ENCODE assay signal across 23 cellular contexts in the genomic region with DNA sequence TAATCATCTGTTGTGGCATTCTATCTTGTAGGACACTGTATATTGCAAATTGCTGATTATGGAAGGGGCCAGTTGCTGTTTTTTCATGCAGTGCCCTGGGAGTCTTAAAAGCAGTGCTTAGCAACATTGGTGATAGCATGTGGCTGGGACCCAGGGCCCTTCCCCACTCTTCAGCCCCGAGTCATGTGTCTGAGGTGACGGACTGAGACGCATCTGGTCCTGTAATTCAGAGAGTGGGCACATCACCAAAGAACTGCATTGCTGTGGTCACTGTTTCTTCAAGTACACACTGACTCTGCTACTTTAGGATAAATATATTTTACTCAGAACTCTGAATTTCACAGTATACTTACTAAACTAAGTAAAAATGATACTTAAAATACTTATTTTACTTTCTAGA.
DNase-seq lines count a peak whose midpoint lies in the region; ATAC-seq and TF ChIP-seq lines count a peak whose summit lies in the region.
"Had no signal": no experiment of that assay in that cellular context is flagged by ENCODE, and none has a peak within 500 bp of the region (broad histone marks: within the 10 kb centered on the region; RNA-seq: fewer than 3 reads in every experiment).

No MANE protein-coding gene starts in this region.

- peak overlapping the region in 6 of 9 donors; percentile 41 to 95 (median 87) for H3K27ac Mint-ChIP-seq in naive thymus-derived CD4-positive, alpha-beta T cell
- H3K27ac Mint-ChIP-seq: activated T-cell treated with anti-CD3 and anti-CD28 coated beads, Interleukin-2, amount 50 U/mL, for 24 hours; B cell; nephron had no signal

- H3K4me3 Mint-ChIP-seq in naive thymus-derived CD4-positive, alpha-beta T cell: no peak overlapping the region
- H3K4me3 Mint-ChIP-seq: activated T-cell treated with anti-CD3 and anti-CD28 coated beads, Interleukin-2, amount 50 U/mL, for 24 hours; B cell; nephron had no signal

- H3K36me3 ChIP-seq in heart left ventricle (peaks cover 0 to 68% (median 64%) of the 10 kb centered on the region in 9 donors), right atrium auricular region (peaks cover 50% of the 10 kb centered on the region), brain microvascular endothelial cell (replicated peaks) (peaks cover 29% of the 10 kb centered on the region)
- peaks cover 10 to 57% (median 22%) of the 10 kb centered on the region in 3 experiments for H3K36me3 ChIP-seq in naive thymus-derived CD4-positive, alpha-beta T cell (ENCODE audit: control insufficient read depth in 2 of 3, insufficient read depth in 3 of 3, low read length in 3 of 3)
- H3K36me3 ChIP-seq: ovary had no signal

- H3K36me3 Mint-ChIP-seq in naive thymus-derived CD4-positive, alpha-beta T cell: peaks cover 36 to 94% (median 86%) of the 10 kb centered on the region in 5 donors

- in situ Hi-C loops in brain microvascular endothelial cell (cut with HindIII; ENCODE audit: low pct_ligation_motif_present, low sequenced_read_pairs): no loop called here

- H3K27ac ChIP-seq in heart left ventricle (peak overlapping the region in 3 of 12 donors; percentile 0 to 17 (median 4)), right atrium auricular region (no peak overlapping the region), brain microvascular endothelial cell (no peak overlapping the region)
- H3K27ac ChIP-seq in naive thymus-derived CD4-positive, alpha-beta T cell (ENCODE audit: low read depth, low read length): no peak overlapping the region
- H3K27ac ChIP-seq: left lung, ovary, Peyer's patch, upper lobe of left lung had no signal

- intact Hi-C loops in heart left ventricle (cut with DNase I): loop anchor here in 1 of 10 donors (5.0 kb wide), 1 partner anchor 62 kb away; the partner anchor contains the start of gene SNRK
- intact Hi-C loops in naive thymus-derived CD4-positive, alpha-beta T cell (cut with micrococcal nuclease): loop anchor here in 1 of 2 donors (5.0 kb wide), 1 partner anchor 167 kb away; no protein-coding TSS in a partner anchor

- ATAC-seq in heart left ventricle (peak; percentile 36 to 57 (median 38)), HG03045 (IDR thresholded peaks at IDR 0.05; ENCODE audit: unreplicated experiment) (no peak)
- ATAC-seq in naive thymus-derived CD4-positive, alpha-beta T cell: no peak
- ATAC-seq: left lung had no signal

- H3K27me3 ChIP-seq in heart left ventricle (no peaks in the 10 kb centered on the region), right atrium auricular region (no peaks in the 10 kb centered on the region), brain microvascular endothelial cell (replicated peaks) (no peaks in the 10 kb centered on the region)
- H3K27me3 ChIP-seq in naive thymus-derived CD4-positive, alpha-beta T cell (ENCODE audit: control insufficient read depth in 2 of 2, insufficient read depth in 2 of 2, low read length in 2 of 2): no peaks in the 10 kb centered on the region
- H3K27me3 ChIP-seq: left lung, ovary, Peyer's patch, upper lobe of left lung had no signal

- no peaks in the 10 kb centered on the region for H3K27me3 Mint-ChIP-seq in naive thymus-derived CD4-positive, alpha-beta T cell
- H3K27me3 Mint-ChIP-seq: activated T-cell treated with anti-CD3 and anti-CD28 coated beads, Interleukin-2, amount 50 U/mL, for 24 hours; B cell had no signal

- TF ChIP-seq CTCF in heart left ventricle (IDR thresholded peaks at IDR 0.05): no peak
- no peak for TF ChIP-seq CTCF in right atrium auricular region (IDR thresholded peaks at IDR 0.05)
- TF ChIP-seq CTCF in brain microvascular endothelial cell (IDR thresholded peaks at IDR 0.05; ENCODE audit: low read depth, low read length, missing control alignments): no peak

- WGBS in heart left ventricle, 4 donors: 35 to 68% (median 52%) methylated on average over 3 of the region's 3 CpGs

- POLR2A ChIA-PET in naive thymus-derived CD4-positive, alpha-beta T cell (lab: Charles Lee): interaction anchor here (1.5 kb wide), 1 partner anchor 51 kb away, joined by 3 read pairs; no protein-coding TSS in a partner anchor

- H3K9me3 ChIP-seq in heart left ventricle (peaks cover 0 to 34% (median 18%) of the 10 kb centered on the region in 12 donors), right atrium auricular region (peaks cover 0 to 23% of the 10 kb centered on the region in 2 donors)
- peaks cover 0 to 37% (median 9%) of the 10 kb centered on the region in 3 experiments for H3K9me3 ChIP-seq in naive thymus-derived CD4-positive, alpha-beta T cell (ENCODE audit: control insufficient read depth in 2 of 3, low read length in 3 of 3)
- H3K9me3 ChIP-seq: ovary had no signal

- H3K4me3 ChIP-seq in heart left ventricle: no peak overlapping the region
- no peak overlapping the region for H3K4me3 ChIP-seq in right atrium auricular region
- no peak overlapping the region for H3K4me3 ChIP-seq in brain microvascular endothelial cell (ENCODE audit: low read depth, low read length)
- H3K4me3 ChIP-seq in naive thymus-derived CD4-positive, alpha-beta T cell (ENCODE audit: low read length): no peak overlapping the region
- H3K4me3 ChIP-seq: left lung, ovary, Peyer's patch, upper lobe of left lung had no signal

- DNase-seq in heart left ventricle: no peak
- DNase-seq in right atrium auricular region (ENCODE audit: low spot score): no peak
- peak; percentile 81 for DNase-seq in LHCN-M2 (ENCODE audit: low read depth)
- peak; percentile 9 for DNase-seq in brain microvascular endothelial cell
- no peak for DNase-seq in naive thymus-derived CD4-positive, alpha-beta T cell
- DNase-seq in NCI-H187 (lab: John Stamatoyannopoulos, UW): no peak
- no peak for DNase-seq in NCI-H1105 (lab: John Stamatoyannopoulos, UW)
- DNase-seq: activated T-cell treated with anti-CD3 and anti-CD28 coated beads, Interleukin-2, amount 50 U/mL, for 24 hours; effector CD4-positive, alpha-beta T cell; foreskin melanocyte; left lung; NCI-H1092; NCI-H1930; NCI-H526; ovary; Peyer's patch; retina; stimulated activated CD4-positive, alpha-beta T cell treated with anti-CD3 and anti-CD28 coated beads, Interleukin-2, amount 100 ng/mL, for 24 hours; T-helper 1 cell; upper lobe of left lung had no signal

- TF ChIP-seq POLR2A in heart left ventricle (IDR thresholded peaks at IDR 0.05): no peak

- CTCF ChIA-PET in naive thymus-derived CD4-positive, alpha-beta T cell (lab: Charles Lee): interaction anchor here (0.6 kb wide), 1 partner anchor 41 kb away, joined by 3 read pairs; no protein-coding TSS in a partner anchor

- H3K4me1 ChIP-seq in heart left ventricle (peaks cover 0 to 27% (median 14%) of the 10 kb centered on the region in 12 donors), right atrium auricular region (peaks cover 0 to 10% of the 10 kb centered on the region in 2 donors)
- peaks cover 47 to 49% of the 10 kb centered on the region in 2 donors for H3K4me1 ChIP-seq in naive thymus-derived CD4-positive, alpha-beta T cell (ENCODE audit: control insufficient read depth in 2 of 2, insufficient read depth in 2 of 2, low read length in 2 of 2)
- H3K4me1 ChIP-seq: left lung, Peyer's patch had no signal

- peaks cover 18 to 54% (median 33%) of the 10 kb centered on the region in 11 donors for H3K9me3 Mint-ChIP-seq in naive thymus-derived CD4-positive, alpha-beta T cell

- H3K4me1 Mint-ChIP-seq in naive thymus-derived CD4-positive, alpha-beta T cell: peaks cover 29 to 64% (median 49%) of the 10 kb centered on the region in 7 donors
- H3K4me1 Mint-ChIP-seq: B cell had no signal

Comparison
In these comparisons a context has a peak if more than half of its experiments do, and no peak if none do; other contexts are left out.
1. ATAC-seq: peak in heart left ventricle (4 of 4); none in naive thymus-derived CD4-positive, alpha-beta T cell (single experiment) and HG03045 (single experiment).
2. DNase-seq: peak in LHCN-M2 (single experiment) and brain microvascular endothelial cell (single experiment); none in heart left ventricle (0 of 5), right atrium auricular region (single experiment), naive thymus-derived CD4-positive, alpha-beta T cell (0 of 9), NCI-H187 (0 of 2) and NCI-H1105 (single experiment).